1 cellular context compared by ENCODE assay signal in the genomic region with DNA sequence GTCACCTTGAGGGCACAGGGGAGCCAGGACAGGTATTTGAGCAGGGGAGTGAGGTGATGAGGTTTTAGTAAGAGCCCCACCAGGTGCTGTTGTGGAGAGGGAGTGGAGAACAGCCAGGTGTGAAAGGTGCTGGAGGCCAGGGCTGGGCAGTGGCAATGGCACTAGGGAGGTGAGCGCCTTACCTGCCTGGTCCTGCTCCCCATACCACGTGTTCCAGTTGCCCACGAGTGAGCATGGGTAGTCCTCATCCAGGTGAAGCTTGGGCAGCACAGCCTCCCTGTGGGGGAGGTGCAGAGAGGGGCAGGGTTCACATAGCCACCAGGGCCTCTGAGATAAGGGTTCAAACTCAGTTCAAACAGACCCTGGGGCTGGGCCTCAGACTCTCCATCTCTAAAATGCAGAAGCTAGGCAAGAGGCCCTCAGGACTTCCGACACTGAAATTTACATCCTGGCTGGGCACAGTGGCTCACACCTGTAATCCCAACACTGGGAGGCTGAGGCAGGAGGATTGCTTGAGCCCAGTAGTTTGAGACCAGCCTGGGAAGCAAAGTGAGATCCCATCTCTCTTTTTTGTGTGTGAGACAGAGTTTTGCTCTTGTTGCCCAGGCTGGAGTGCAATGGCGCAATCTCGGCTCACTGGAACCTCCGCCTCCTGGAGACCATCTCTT.
A peak's percentile ranks its signal among the peaks of the same experiment; 100 is the strongest.
TF ChIP-seq lines count a peak whose summit lies in the region.

No MANE protein-coding gene starts in this region.

TF ChIP-seq in HepG2, 621 proteins besides CTCF, POLR2A, EP300 and RAD21 (continued from another document and continues in another):
- TF ChIP-seq, protein P1, sequence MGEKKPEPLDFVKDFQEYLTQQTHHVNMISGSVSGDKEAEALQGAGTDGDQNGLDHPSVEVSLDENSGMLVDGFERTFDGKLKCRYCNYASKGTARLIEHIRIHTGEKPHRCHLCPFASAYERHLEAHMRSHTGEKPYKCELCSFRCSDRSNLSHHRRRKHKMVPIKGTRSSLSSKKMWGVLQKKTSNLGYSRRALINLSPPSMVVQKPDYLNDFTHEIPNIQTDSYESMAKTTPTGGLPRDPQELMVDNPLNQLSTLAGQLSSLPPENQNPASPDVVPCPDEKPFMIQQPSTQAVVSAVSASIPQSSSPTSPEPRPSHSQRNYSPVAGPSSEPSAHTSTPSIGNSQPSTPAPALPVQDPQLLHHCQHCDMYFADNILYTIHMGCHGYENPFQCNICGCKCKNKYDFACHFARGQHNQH (CRISPR knock-in tag; IDR thresholded peaks at IDR 0.05) = no peak
- TF ChIP-seq ARID2 (CRISPR knock-in tag; IDR thresholded peaks at IDR 0.05; ENCODE audit: borderline replicate concordance) (no peak), SNAPC2 (CRISPR knock-in tag; IDR thresholded peaks at IDR 0.05) (no peak), KDM6A (CRISPR knock-in tag; IDR thresholded peaks at IDR 0.05; ENCODE audit: low read depth) (peak; percentile 76), TBX3 (IDR thresholded peaks at IDR 0.05; ENCODE audit: borderline replicate concordance) (no peak), NR2F2 (IDR thresholded peaks at IDR 0.05; ENCODE audit: borderline replicate concordance, low read depth) (peak; percentile 48; the same call in 1 of the 2 replicates), GATAD2A (CRISPR knock-in tag; IDR thresholded peaks at IDR 0.05) (0 out of 2 replicates have a peak, but pooled peaks have one; percentile 46), ZNF619 (CRISPR knock-in tag; IDR thresholded peaks at IDR 0.05) (0 out of 2 replicates have a peak, but pooled peaks have one; percentile 43), ZNF749 (CRISPR knock-in tag; IDR thresholded peaks at IDR 0.05; ENCODE audit: borderline replicate concordance) (no peak), MAFK (conservative IDR thresholded peaks at IDR 0.05 in 1 of 2, IDR thresholded peaks at IDR 0.05 in 1 of 2; ENCODE audit: low read length in 2 of 2) (no peak), NR2F1 (CRISPR knock-in tag; IDR thresholded peaks at IDR 0.05) (no peak; a peak in 1 of 4 replicates), ZNF331 (CRISPR knock-in tag; IDR thresholded peaks at IDR 0.05) (0 out of 2 replicates have a peak, but pooled peaks have one; percentile 23), ZNF615 (CRISPR knock-in tag; IDR thresholded peaks at IDR 0.05; ENCODE audit: borderline replicate concordance) (no peak), ARHGAP35 (CRISPR knock-in tag; IDR thresholded peaks at IDR 0.05; ENCODE audit: borderline replicate concordance) (no peak), ZNF773 (CRISPR knock-in tag; IDR thresholded peaks at IDR 0.05; ENCODE audit: borderline replicate concordance) (no peak), CHCHD3 (CRISPR knock-in tag; IDR thresholded peaks at IDR 0.05) (no peak), ZNF354B (CRISPR knock-in tag; IDR thresholded peaks at IDR 0.05) (no peak), KDM2A (CRISPR knock-in tag; IDR thresholded peaks at IDR 0.05; ENCODE audit: borderline replicate concordance, low read depth) (peak; percentile 26; the same call in 1 of the 2 replicates), ZNF326 (CRISPR knock-in tag; IDR thresholded peaks at IDR 0.05; ENCODE audit: borderline replicate concordance) (no peak)
- TF ChIP-seq, protein P2, sequence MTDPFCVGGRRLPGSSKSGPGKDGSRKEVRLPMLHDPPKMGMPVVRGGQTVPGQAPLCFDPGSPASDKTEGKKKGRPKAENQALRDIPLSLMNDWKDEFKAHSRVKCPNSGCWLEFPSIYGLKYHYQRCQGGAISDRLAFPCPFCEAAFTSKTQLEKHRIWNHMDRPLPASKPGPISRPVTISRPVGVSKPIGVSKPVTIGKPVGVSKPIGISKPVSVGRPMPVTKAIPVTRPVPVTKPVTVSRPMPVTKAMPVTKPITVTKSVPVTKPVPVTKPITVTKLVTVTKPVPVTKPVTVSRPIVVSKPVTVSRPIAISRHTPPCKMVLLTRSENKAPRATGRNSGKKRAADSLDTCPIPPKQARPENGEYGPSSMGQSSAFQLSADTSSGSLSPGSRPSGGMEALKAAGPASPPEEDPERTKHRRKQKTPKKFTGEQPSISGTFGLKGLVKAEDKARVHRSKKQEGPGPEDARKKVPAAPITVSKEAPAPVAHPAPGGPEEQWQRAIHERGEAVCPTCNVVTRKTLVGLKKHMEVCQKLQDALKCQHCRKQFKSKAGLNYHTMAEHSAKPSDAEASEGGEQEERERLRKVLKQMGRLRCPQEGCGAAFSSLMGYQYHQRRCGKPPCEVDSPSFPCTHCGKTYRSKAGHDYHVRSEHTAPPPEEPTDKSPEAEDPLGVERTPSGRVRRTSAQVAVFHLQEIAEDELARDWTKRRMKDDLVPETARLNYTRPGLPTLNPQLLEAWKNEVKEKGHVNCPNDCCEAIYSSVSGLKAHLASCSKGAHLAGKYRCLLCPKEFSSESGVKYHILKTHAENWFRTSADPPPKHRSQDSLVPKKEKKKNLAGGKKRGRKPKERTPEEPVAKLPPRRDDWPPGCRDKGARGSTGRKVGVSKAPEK (CRISPR knock-in tag; IDR thresholded peaks at IDR 0.05; ENCODE audit: borderline replicate concordance) = peak; percentile 35; the same call in 1 of the 2 replicates
- TF ChIP-seq, protein P3, sequence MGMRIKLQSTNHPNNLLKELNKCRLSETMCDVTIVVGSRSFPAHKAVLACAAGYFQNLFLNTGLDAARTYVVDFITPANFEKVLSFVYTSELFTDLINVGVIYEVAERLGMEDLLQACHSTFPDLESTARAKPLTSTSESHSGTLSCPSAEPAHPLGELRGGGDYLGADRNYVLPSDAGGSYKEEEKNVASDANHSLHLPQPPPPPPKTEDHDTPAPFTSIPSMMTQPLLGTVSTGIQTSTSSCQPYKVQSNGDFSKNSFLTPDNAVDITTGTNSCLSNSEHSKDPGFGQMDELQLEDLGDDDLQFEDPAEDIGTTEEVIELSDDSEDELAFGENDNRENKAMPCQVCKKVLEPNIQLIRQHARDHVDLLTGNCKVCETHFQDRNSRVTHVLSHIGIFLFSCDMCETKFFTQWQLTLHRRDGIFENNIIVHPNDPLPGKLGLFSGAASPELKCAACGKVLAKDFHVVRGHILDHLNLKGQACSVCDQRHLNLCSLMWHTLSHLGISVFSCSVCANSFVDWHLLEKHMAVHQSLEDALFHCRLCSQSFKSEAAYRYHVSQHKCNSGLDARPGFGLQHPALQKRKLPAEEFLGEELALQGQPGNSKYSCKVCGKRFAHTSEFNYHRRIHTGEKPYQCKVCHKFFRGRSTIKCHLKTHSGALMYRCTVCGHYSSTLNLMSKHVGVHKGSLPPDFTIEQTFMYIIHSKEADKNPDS (CRISPR knock-in tag; IDR thresholded peaks at IDR 0.05) = no peak
- TF ChIP-seq, protein P4, sequence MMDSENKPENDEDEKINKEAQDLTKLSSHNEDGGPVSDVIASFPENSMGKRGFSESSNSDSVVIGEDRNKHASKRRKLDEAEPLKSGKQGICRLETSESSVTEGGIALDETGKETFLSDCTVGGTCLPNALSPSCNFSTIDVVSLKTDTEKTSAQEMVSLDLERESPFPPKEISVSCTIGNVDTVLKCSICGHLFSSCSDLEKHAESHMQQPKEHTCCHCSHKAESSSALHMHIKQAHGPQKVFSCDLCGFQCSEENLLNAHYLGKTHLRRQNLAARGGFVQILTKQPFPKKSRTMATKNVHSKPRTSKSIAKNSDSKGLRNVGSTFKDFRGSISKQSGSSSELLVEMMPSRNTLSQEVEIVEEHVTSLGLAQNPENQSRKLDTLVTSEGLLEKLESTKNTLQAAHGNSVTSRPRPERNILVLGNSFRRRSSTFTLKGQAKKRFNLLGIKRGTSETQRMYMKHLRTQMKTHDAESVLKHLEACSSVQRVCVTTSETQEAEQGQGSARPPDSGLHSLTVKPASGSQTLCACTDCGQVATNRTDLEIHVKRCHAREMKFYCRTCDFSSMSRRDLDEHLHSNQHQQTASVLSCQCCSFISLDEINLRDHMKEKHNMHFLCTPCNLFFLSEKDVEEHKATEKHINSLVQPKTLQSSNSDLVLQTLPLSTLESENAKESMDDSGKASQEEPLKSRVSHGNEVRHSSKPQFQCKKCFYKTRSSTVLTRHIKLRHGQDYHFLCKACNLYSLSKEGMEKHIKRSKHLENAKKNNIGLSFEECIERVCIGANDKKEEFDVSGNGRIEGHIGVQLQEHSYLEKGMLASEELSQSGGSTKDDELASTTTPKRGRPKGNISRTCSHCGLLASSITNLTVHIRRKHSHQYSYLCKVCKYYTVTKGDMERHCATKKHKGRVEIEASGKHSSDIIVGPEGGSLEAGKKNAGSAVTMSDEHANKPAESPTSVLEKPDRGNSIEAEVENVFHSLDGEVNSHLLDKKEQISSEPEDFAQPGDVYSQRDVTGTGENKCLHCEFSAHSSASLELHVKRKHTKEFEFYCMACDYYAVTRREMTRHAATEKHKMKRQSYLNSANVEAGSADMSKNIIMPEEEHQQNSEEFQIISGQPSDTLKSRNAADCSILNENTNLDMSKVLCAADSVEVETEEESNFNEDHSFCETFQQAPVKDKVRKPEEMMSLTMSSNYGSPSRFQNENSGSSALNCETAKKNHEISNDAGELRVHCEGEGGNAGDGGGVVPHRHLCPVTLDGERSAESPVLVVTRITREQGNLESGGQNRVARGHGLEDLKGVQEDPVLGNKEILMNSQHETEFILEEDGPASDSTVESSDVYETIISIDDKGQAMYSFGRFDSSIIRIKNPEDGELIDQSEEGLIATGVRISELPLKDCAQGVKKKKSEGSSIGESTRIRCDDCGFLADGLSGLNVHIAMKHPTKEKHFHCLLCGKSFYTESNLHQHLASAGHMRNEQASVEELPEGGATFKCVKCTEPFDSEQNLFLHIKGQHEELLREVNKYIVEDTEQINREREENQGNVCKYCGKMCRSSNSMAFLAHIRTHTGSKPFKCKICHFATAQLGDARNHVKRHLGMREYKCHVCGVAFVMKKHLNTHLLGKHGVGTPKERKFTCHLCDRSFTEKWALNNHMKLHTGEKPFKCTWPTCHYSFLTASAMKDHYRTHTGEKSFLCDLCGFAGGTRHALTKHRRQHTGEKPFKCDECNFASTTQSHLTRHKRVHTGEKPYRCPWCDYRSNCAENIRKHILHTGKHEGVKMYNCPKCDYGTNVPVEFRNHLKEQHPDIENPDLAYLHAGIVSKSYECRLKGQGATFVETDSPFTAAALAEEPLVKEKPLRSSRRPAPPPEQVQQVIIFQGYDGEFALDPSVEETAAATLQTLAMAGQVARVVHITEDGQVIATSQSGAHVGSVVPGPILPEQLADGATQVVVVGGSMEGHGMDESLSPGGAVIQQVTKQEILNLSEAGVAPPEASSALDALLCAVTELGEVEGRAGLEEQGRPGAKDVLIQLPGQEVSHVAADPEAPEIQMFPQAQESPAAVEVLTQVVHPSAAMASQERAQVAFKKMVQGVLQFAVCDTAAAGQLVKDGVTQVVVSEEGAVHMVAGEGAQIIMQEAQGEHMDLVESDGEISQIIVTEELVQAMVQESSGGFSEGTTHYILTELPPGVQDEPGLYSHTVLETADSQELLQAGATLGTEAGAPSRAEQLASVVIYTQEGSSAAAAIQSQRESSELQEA (CRISPR knock-in tag; IDR thresholded peaks at IDR 0.05; ENCODE audit: not compliant biosample characterization) = no peak
- TF ChIP-seq, protein P5, sequence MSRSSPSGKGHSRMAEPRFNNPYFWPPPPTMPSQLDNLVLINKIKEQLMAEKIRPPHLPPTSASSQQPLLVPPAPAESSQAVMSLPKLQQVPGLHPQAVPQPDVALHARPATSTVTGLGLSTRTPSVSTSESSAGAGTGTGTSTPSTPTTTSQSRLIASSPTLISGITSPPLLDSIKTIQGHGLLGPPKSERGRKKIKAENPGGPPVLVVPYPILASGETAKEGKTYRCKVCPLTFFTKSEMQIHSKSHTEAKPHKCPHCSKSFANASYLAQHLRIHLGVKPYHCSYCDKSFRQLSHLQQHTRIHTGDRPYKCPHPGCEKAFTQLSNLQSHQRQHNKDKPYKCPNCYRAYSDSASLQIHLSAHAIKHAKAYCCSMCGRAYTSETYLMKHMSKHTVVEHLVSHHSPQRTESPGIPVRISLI (CRISPR knock-in tag; IDR thresholded peaks at IDR 0.05; ENCODE audit: borderline replicate concordance) = no peak
- TF ChIP-seq, protein P6, sequence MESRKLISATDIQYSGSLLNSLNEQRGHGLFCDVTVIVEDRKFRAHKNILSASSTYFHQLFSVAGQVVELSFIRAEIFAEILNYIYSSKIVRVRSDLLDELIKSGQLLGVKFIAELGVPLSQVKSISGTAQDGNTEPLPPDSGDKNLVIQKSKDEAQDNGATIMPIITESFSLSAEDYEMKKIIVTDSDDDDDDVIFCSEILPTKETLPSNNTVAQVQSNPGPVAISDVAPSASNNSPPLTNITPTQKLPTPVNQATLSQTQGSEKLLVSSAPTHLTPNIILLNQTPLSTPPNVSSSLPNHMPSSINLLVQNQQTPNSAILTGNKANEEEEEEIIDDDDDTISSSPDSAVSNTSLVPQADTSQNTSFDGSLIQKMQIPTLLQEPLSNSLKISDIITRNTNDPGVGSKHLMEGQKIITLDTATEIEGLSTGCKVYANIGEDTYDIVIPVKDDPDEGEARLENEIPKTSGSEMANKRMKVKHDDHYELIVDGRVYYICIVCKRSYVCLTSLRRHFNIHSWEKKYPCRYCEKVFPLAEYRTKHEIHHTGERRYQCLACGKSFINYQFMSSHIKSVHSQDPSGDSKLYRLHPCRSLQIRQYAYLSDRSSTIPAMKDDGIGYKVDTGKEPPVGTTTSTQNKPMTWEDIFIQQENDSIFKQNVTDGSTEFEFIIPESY (CRISPR knock-in tag; IDR thresholded peaks at IDR 0.05) = 0 out of 2 replicates have a peak, but pooled peaks have one; percentile 5
- TF ChIP-seq, protein P7, sequence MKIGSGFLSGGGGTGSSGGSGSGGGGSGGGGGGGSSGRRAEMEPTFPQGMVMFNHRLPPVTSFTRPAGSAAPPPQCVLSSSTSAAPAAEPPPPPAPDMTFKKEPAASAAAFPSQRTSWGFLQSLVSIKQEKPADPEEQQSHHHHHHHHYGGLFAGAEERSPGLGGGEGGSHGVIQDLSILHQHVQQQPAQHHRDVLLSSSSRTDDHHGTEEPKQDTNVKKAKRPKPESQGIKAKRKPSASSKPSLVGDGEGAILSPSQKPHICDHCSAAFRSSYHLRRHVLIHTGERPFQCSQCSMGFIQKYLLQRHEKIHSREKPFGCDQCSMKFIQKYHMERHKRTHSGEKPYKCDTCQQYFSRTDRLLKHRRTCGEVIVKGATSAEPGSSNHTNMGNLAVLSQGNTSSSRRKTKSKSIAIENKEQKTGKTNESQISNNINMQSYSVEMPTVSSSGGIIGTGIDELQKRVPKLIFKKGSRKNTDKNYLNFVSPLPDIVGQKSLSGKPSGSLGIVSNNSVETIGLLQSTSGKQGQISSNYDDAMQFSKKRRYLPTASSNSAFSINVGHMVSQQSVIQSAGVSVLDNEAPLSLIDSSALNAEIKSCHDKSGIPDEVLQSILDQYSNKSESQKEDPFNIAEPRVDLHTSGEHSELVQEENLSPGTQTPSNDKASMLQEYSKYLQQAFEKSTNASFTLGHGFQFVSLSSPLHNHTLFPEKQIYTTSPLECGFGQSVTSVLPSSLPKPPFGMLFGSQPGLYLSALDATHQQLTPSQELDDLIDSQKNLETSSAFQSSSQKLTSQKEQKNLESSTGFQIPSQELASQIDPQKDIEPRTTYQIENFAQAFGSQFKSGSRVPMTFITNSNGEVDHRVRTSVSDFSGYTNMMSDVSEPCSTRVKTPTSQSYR (CRISPR knock-in tag; IDR thresholded peaks at IDR 0.05; ENCODE audit: borderline replicate concordance) = peak; percentile 99
- TF ChIP-seq, protein P8, sequence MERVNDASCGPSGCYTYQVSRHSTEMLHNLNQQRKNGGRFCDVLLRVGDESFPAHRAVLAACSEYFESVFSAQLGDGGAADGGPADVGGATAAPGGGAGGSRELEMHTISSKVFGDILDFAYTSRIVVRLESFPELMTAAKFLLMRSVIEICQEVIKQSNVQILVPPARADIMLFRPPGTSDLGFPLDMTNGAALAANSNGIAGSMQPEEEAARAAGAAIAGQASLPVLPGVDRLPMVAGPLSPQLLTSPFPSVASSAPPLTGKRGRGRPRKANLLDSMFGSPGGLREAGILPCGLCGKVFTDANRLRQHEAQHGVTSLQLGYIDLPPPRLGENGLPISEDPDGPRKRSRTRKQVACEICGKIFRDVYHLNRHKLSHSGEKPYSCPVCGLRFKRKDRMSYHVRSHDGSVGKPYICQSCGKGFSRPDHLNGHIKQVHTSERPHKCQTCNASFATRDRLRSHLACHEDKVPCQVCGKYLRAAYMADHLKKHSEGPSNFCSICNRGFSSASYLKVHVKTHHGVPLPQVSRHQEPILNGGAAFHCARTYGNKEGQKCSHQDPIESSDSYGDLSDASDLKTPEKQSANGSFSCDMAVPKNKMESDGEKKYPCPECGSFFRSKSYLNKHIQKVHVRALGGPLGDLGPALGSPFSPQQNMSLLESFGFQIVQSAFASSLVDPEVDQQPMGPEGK (CRISPR knock-in tag; IDR thresholded peaks at IDR 0.05) = peak; percentile 43; the same call in 1 of the 2 replicates
